In genomic region chr10:101803511-101803910, GRCh38 we compare ENCODE assay signal across 21 cellular contexts.
DNase-seq lines count a peak whose midpoint lies in the region; ATAC-seq lines count a peak whose summit lies in the region.
"Had no signal": no experiment of that assay in that cellular context is flagged by ENCODE, and none has a peak within 500 bp of the region (broad histone marks: within the 10 kb centered on the region; RNA-seq: fewer than 3 reads in every experiment).

No MANE protein-coding gene starts in this region.

- H3K4me1 Mint-ChIP-seq in activated T-cell treated with anti-CD3 and anti-CD28 coated beads, Interleukin-2, amount 50 U/mL, for 24 hours (ENCODE audit: low read depth), result peaks cover 38% of the 10 kb centered on the region
- H3K4me1 Mint-ChIP-seq in activated naive CD8-positive, alpha-beta T cell treated with anti-CD3 and anti-CD28 coated beads, Interleukin-2, amount 50 U/mL, for 24 hours, result peaks cover 19% of the 10 kb centered on the region

- H3K36me3 Mint-ChIP-seq in activated T-cell treated with anti-CD3 and anti-CD28 coated beads, Interleukin-2, amount 50 U/mL, for 24 hours (ENCODE audit: low read depth), result peaks cover 90% of the 10 kb centered on the region
- H3K36me3 Mint-ChIP-seq in activated naive CD8-positive, alpha-beta T cell treated with anti-CD3 and anti-CD28 coated beads, Interleukin-2, amount 50 U/mL, for 24 hours (ENCODE audit: low read depth), result peaks cover 59% of the 10 kb centered on the region

- ATAC-seq in activated naive CD8-positive, alpha-beta T cell treated with anti-CD3 and anti-CD28 coated beads, Interleukin-2, amount 50 U/mL, for 24 hours, result no peak
- no peak for ATAC-seq in GM19324 (IDR thresholded peaks at IDR 0.05; ENCODE audit: low FRiP score, unreplicated experiment)
- ATAC-seq in HG02642 (IDR thresholded peaks at IDR 0.05; ENCODE audit: poor library complexity, unreplicated experiment), result no peak

- peak overlapping the region; percentile 67 for H3K27ac Mint-ChIP-seq in activated T-cell treated with anti-CD3 and anti-CD28 coated beads, Interleukin-2, amount 50 U/mL, for 24 hours
- H3K27ac Mint-ChIP-seq in activated naive CD8-positive, alpha-beta T cell treated with anti-CD3 and anti-CD28 coated beads, Interleukin-2, amount 50 U/mL, for 24 hours, result peak overlapping the region; percentile 1
- H3K27ac Mint-ChIP-seq: CD4-positive, CD25-positive, alpha-beta regulatory T cell had no signal

- H3K27me3 Mint-ChIP-seq in activated T-cell treated with anti-CD3 and anti-CD28 coated beads, Interleukin-2, amount 50 U/mL, for 24 hours, result no peaks in the 10 kb centered on the region
- no peaks in the 10 kb centered on the region for H3K27me3 Mint-ChIP-seq in activated naive CD8-positive, alpha-beta T cell treated with anti-CD3 and anti-CD28 coated beads, Interleukin-2, amount 50 U/mL, for 24 hours
- H3K27me3 Mint-ChIP-seq: CD4-positive, CD25-positive, alpha-beta regulatory T cell had no signal

- H3K4me3 Mint-ChIP-seq in activated T-cell treated with anti-CD3 and anti-CD28 coated beads, Interleukin-2, amount 50 U/mL, for 24 hours, result no peak overlapping the region
- H3K4me3 Mint-ChIP-seq in activated naive CD8-positive, alpha-beta T cell treated with anti-CD3 and anti-CD28 coated beads, Interleukin-2, amount 50 U/mL, for 24 hours, result no peak overlapping the region
- H3K4me3 Mint-ChIP-seq: CD4-positive, CD25-positive, alpha-beta regulatory T cell had no signal

- no peaks in the 10 kb centered on the region for H3K9me3 Mint-ChIP-seq in activated T-cell treated with anti-CD3 and anti-CD28 coated beads, Interleukin-2, amount 50 U/mL, for 24 hours
- no peaks in the 10 kb centered on the region for H3K9me3 Mint-ChIP-seq in activated naive CD8-positive, alpha-beta T cell treated with anti-CD3 and anti-CD28 coated beads, Interleukin-2, amount 50 U/mL, for 24 hours
- H3K9me3 Mint-ChIP-seq: CD4-positive, CD25-positive, alpha-beta regulatory T cell had no signal

- no peak for DNase-seq in activated T-cell treated with anti-CD3 and anti-CD28 coated beads, Interleukin-2, amount 50 U/mL, for 24 hours
- DNase-seq in activated T-cell treated with anti-CD3 and anti-CD28 coated beads for 4 hours (no peak), HCEC 1CT (peak; percentile 84), NCI-H510A treated with DMSO at 0.1 percent for 48 hours (lab: John Stamatoyannopoulos, UW) (no peak), NCI-H1092 treated with DMSO at 0.1 percent for 48 hours (lab: John Stamatoyannopoulos, UW) (no peak)
- DNase-seq in activated naive CD8-positive, alpha-beta T cell treated with anti-CD3 and anti-CD28 coated beads, Interleukin-2, amount 50 U/mL, for 24 hours, result no peak
- DNase-seq: 8988T; CD4-positive, CD25-positive, alpha-beta regulatory T cell; COR-L47; DMS53; H7; NCI-H1048; NCI-H1436 treated with DMSO at 0.1 percent for 48 hours; NCI-H187 treated with DMSO at 0.1 percent for 48 hours; NCI-H2171 treated with DMSO at 0.1 percent for 48 hours; NCI-H526; NCI-H82; Right ventricle myocardium superior; RPMI8226 had no signal
